In genomic region chr22:46138058-46138797, GRCh38 we compare ENCODE assay signal across 17 cellular contexts.
"Had no signal": no experiment of that assay in that cellular context is flagged by ENCODE, and none has a peak within 500 bp of the region (broad histone marks: within the 10 kb centered on the region; RNA-seq: fewer than 3 reads in every experiment).

No MANE protein-coding gene starts in this region.

- H3K4me3 Mint-ChIP-seq: activated CD4-positive, alpha-beta T cell treated with anti-CD3 and anti-CD28 coated beads, Interleukin-2, amount 10 ng/mL, durations not matched to agents 24 days and 14 days; activated CD8-positive, alpha-beta T cell treated with anti-CD3 and anti-CD28 coated beads for 36 hours; activated naive CD4-positive, alpha-beta T cell treated with anti-CD3 and anti-CD28 coated beads, Interleukin-2, amount 10 ng/mL, durations not matched to agents 7 days and 5 days; effector memory CD8-positive, alpha-beta T cell; naive thymus-derived CD4-positive, alpha-beta T cell; stimulated activated naive CD8-positive, alpha-beta T cell treated with anti-CD3 and anti-CD28 coated beads, Interleukin-15, Interleukin-2, amounts not matched to agents 100 ng/mL and 50 ng/mL, for 24 hours had no signal

- H3K4me3 ChIP-seq: hepatocyte, transverse colon, uterus had no signal

- H3K4me1 ChIP-seq: uterus had no signal

- H3K4me1 Mint-ChIP-seq: activated CD4-positive, alpha-beta T cell treated with anti-CD3 and anti-CD28 coated beads, Interleukin-2, amount 10 ng/mL, durations not matched to agents 24 days and 14 days; activated naive CD4-positive, alpha-beta T cell treated with anti-CD3 and anti-CD28 coated beads, Interleukin-2, amount 10 ng/mL, durations not matched to agents 7 days and 5 days; naive thymus-derived CD4-positive, alpha-beta T cell had no signal

- ATAC-seq: activated CD8-positive, alpha-beta T cell treated with anti-CD3 and anti-CD28 coated beads for 36 hours; effector memory CD8-positive, alpha-beta T cell; left lobe of liver; naive thymus-derived CD4-positive, alpha-beta T cell had no signal

- H3K9me3 ChIP-seq: transverse colon, uterus had no signal

- DNase-seq: activated CD4-positive, alpha-beta T cell treated with anti-CD3 and anti-CD28 coated beads, Interleukin-2, amount 10 ng/mL, durations not matched to agents 24 days and 14 days; activated CD4-positive, CD25-positive, alpha-beta regulatory T cell; activated CD8-positive, alpha-beta T cell treated with anti-CD3 and anti-CD28 coated beads for 36 hours; activated naive CD4-positive, alpha-beta T cell treated with anti-CD3 and anti-CD28 coated beads, Interleukin-2, amount 10 ng/mL, durations not matched to agents 7 days and 5 days; activated T-cell treated with anti-CD3 and anti-CD28 coated beads, Interleukin-2, amount 50 U/mL, for 1 hour; effector memory CD8-positive, alpha-beta T cell; islet precursor cell; naive thymus-derived CD4-positive, alpha-beta T cell; T-helper 1 cell; T1000; transverse colon; uterus had no signal

- H3K36me3 Mint-ChIP-seq: activated naive CD4-positive, alpha-beta T cell treated with anti-CD3 and anti-CD28 coated beads, Interleukin-2, amount 10 ng/mL, durations not matched to agents 7 days and 5 days; naive thymus-derived CD4-positive, alpha-beta T cell had no signal

- H3K9me3 Mint-ChIP-seq: activated CD4-positive, alpha-beta T cell treated with anti-CD3 and anti-CD28 coated beads, Interleukin-2, amount 10 ng/mL, durations not matched to agents 24 days and 14 days; activated CD8-positive, alpha-beta T cell treated with anti-CD3 and anti-CD28 coated beads for 36 hours; activated naive CD4-positive, alpha-beta T cell treated with anti-CD3 and anti-CD28 coated beads, Interleukin-2, amount 10 ng/mL, durations not matched to agents 7 days and 5 days; activated T-helper 2 cell treated with anti-CD3 and anti-CD28 coated beads, Interferon-gamma antibody, Interleukin-2, Interleukin-4, amounts not matched to agents 10 μg/mL and 5 μg/mL and 100 μg/mL, durations not matched to agents 14 hours and 24 hours and 36 hours; effector memory CD8-positive, alpha-beta T cell; stimulated activated naive CD8-positive, alpha-beta T cell treated with anti-CD3 and anti-CD28 coated beads, Interleukin-15, Interleukin-2, amounts not matched to agents 100 ng/mL and 50 ng/mL, for 24 hours had no signal

- H3K27me3 ChIP-seq: hepatocyte, transverse colon, uterus had no signal

- H3K36me3 ChIP-seq: transverse colon, uterus had no signal

- H3K27ac Mint-ChIP-seq: activated CD4-positive, alpha-beta T cell treated with anti-CD3 and anti-CD28 coated beads, Interleukin-2, amount 10 ng/mL, durations not matched to agents 24 days and 14 days; activated CD8-positive, alpha-beta T cell treated with anti-CD3 and anti-CD28 coated beads for 36 hours; activated naive CD4-positive, alpha-beta T cell treated with anti-CD3 and anti-CD28 coated beads, Interleukin-2, amount 10 ng/mL, durations not matched to agents 7 days and 5 days; activated T-helper 2 cell treated with anti-CD3 and anti-CD28 coated beads, Interferon-gamma antibody, Interleukin-2, Interleukin-4, amounts not matched to agents 10 μg/mL and 5 μg/mL and 100 μg/mL, durations not matched to agents 14 hours and 24 hours and 36 hours; stimulated activated naive CD8-positive, alpha-beta T cell treated with anti-CD3 and anti-CD28 coated beads, Interleukin-15, Interleukin-2, amounts not matched to agents 100 ng/mL and 50 ng/mL, for 24 hours had no signal

- H3K27ac ChIP-seq: hepatocyte, transverse colon had no signal

- H3K9ac ChIP-seq: parathyroid adenoma had no signal

- H3K27me3 Mint-ChIP-seq: activated CD4-positive, alpha-beta T cell treated with anti-CD3 and anti-CD28 coated beads, Interleukin-2, amount 10 ng/mL, durations not matched to agents 24 days and 14 days; activated CD8-positive, alpha-beta T cell treated with anti-CD3 and anti-CD28 coated beads for 36 hours; effector memory CD8-positive, alpha-beta T cell; naive thymus-derived CD4-positive, alpha-beta T cell; stimulated activated naive CD8-positive, alpha-beta T cell treated with anti-CD3 and anti-CD28 coated beads, Interleukin-15, Interleukin-2, amounts not matched to agents 100 ng/mL and 50 ng/mL, for 24 hours had no signal
